Comparison of ENCODE assay signal across 35 cellular contexts in the genomic region with DNA sequence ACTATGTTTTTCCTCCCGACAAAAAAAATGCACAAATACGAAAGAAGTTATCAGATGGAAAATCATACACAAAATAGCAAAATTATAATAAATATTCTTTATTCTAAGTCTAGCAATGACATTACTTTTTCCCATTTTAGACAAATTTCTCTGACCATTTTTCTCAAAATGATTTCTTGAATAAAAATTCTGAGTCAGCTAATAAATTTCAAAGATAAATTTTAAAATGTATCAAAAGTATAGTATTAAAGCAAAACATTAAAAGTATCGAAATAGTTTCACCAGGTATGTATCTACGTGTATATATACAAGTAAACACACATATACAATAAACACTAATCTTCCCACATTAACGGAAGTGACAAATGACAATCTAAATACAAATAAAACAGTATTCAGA.
"Had no signal": no experiment of that assay in that cellular context is flagged by ENCODE, and none has a peak within 500 bp of the region (broad histone marks: within the 10 kb centered on the region; RNA-seq: fewer than 3 reads in every experiment).

No MANE protein-coding gene starts in this region.

- H3K27me3 Mint-ChIP-seq: activated B cell treated with CpG ODN at 0.5 μM for 24 hours; activated CD8-positive, alpha-beta T cell treated with anti-CD3 and anti-CD28 coated beads for 36 hours; activated naive CD4-positive, alpha-beta T cell treated with anti-CD3 and anti-CD28 coated beads, Interleukin-2, amount 50 U/mL, for 24 hours; activated naive CD8-positive, alpha-beta T cell treated with anti-CD3 and anti-CD28 coated beads for 36 hours; activated naive CD8-positive, alpha-beta T cell treated with anti-CD3 and anti-CD28 coated beads, Interleukin-2, amount 50 U/mL, for 24 hours; dendritic cell treated with granulocyte-macrophage colony-stimulating factor and Interleukin-4, amounts not matched to agents 40 ng/mL and 50 ng/mL, for 4 days; T-helper 17 cell had no signal

- H3K27ac ChIP-seq: adrenal gland, body of pancreas, coronary artery, dorsolateral prefrontal cortex, gastrocnemius medialis, heart right ventricle, WERI-Rb-1 had no signal

- H3K27me3 ChIP-seq: adrenal gland, body of pancreas, dorsolateral prefrontal cortex, gastrocnemius medialis, heart right ventricle had no signal

- H3K9me3 ChIP-seq: adrenal gland, body of pancreas, gastrocnemius medialis, heart right ventricle had no signal

- H3K9me3 Mint-ChIP-seq: activated B cell treated with CpG ODN at 0.5 μM for 24 hours; activated CD8-positive, alpha-beta T cell treated with anti-CD3 and anti-CD28 coated beads for 36 hours; activated naive CD4-positive, alpha-beta T cell treated with anti-CD3 and anti-CD28 coated beads for 36 hours; activated naive CD4-positive, alpha-beta T cell treated with anti-CD3 and anti-CD28 coated beads, Interleukin-2, amount 50 U/mL, for 24 hours; activated naive CD8-positive, alpha-beta T cell treated with anti-CD3 and anti-CD28 coated beads for 36 hours; activated naive CD8-positive, alpha-beta T cell treated with anti-CD3 and anti-CD28 coated beads, Interleukin-2, amount 50 U/mL, for 24 hours; activated T-helper 1 cell treated with anti-CD3 and anti-CD28 coated beads, Interleukin-12 subunit alpha, Interleukin-12 subunit beta, Interleukin-2, Interleukin-4 antibody, amounts not matched to agents 30 ng/mL and 10 ng/mL and 1 ng/mL, durations not matched to agents 14 hours and 24 hours and 36 hours; activated T-helper 2 cell treated with anti-CD3 and anti-CD28 coated beads, Interferon-gamma antibody, Interleukin-2, Interleukin-4, amounts not matched to agents 10 μg/mL and 5 μg/mL and 100 μg/mL, durations not matched to agents 14 hours and 24 hours and 36 hours; dendritic cell treated with granulocyte-macrophage colony-stimulating factor and Interleukin-4, amounts not matched to agents 40 ng/mL and 50 ng/mL, for 4 days; endodermal cell; T-helper 2 cell treated with Interferon-gamma antibody and Interleukin-4, amounts not matched to agents 5 μg/mL and 100 μg/mL, for 36 hours had no signal

- H3K27ac Mint-ChIP-seq: activated B cell treated with CpG ODN at 0.5 μM for 24 hours; activated CD8-positive, alpha-beta T cell treated with anti-CD3 and anti-CD28 coated beads for 36 hours; activated naive CD4-positive, alpha-beta T cell treated with anti-CD3 and anti-CD28 coated beads for 36 hours; activated naive CD4-positive, alpha-beta T cell treated with anti-CD3 and anti-CD28 coated beads, Interleukin-2, amount 50 U/mL, for 24 hours; activated naive CD8-positive, alpha-beta T cell treated with anti-CD3 and anti-CD28 coated beads for 36 hours; activated naive CD8-positive, alpha-beta T cell treated with anti-CD3 and anti-CD28 coated beads, Interleukin-2, amount 50 U/mL, for 24 hours; activated T-helper 1 cell treated with anti-CD3 and anti-CD28 coated beads, Interleukin-12 subunit alpha, Interleukin-12 subunit beta, Interleukin-2, Interleukin-4 antibody, amounts not matched to agents 30 ng/mL and 10 ng/mL and 1 ng/mL, durations not matched to agents 14 hours and 24 hours and 36 hours; activated T-helper 2 cell treated with anti-CD3 and anti-CD28 coated beads, Interferon-gamma antibody, Interleukin-2, Interleukin-4, amounts not matched to agents 10 μg/mL and 5 μg/mL and 100 μg/mL, durations not matched to agents 14 hours and 24 hours and 36 hours; dendritic cell treated with granulocyte-macrophage colony-stimulating factor and Interleukin-4, amounts not matched to agents 40 ng/mL and 50 ng/mL, for 4 days; endodermal cell; T-helper 17 cell; T-helper 2 cell treated with Interferon-gamma antibody and Interleukin-4, amounts not matched to agents 5 μg/mL and 100 μg/mL, for 36 hours had no signal

- ATAC-seq: activated CD4-positive, CD25-positive, alpha-beta regulatory T cell treated with anti-CD3 and anti-CD28 coated beads, Interleukin-2, amount 50 U/mL, for 24 hours; activated CD8-positive, alpha-beta T cell treated with anti-CD3 and anti-CD28 coated beads for 36 hours; activated naive CD8-positive, alpha-beta T cell treated with anti-CD3 and anti-CD28 coated beads, Interleukin-2, amount 50 U/mL, for 24 hours; body of pancreas; esophagus mucosa; gastrocnemius medialis; heart right ventricle; T-helper 17 cell had no signal

- DNase-seq: activated B cell treated with CpG ODN at 0.5 μM for 24 hours; activated CD4-positive, alpha-beta T cell treated with anti-CD3 and anti-CD28 coated beads for 48 hours; activated CD4-positive, alpha-beta T cell treated with anti-CD3 and anti-CD28 coated beads, Interleukin-2, amount 50 U/mL, for 1 hour; activated CD4-positive, alpha-beta T cell treated with anti-CD3 and anti-CD28 coated beads, Interleukin-2, amount 50 U/mL, for 48 hours; activated CD8-positive, alpha-beta memory T cell treated with anti-CD3 and anti-CD28 coated beads for 24 hours; activated CD8-positive, alpha-beta T cell treated with anti-CD3 and anti-CD28 coated beads for 36 hours; activated effector memory CD4-positive, alpha-beta T cell treated with anti-CD3 and anti-CD28 coated beads, Interleukin-2, amount 50 U/mL, for 16 hours; activated naive CD4-positive, alpha-beta T cell treated with anti-CD3 and anti-CD28 coated beads for 36 hours; activated naive CD8-positive, alpha-beta T cell treated with anti-CD3 and anti-CD28 coated beads for 36 hours; activated naive CD8-positive, alpha-beta T cell treated with anti-CD3 and anti-CD28 coated beads, Interleukin-2, amount 50 U/mL, for 24 hours; activated T-cell treated with anti-CD3 and anti-CD28 coated beads, Interleukin-2, amount 50 U/mL, for 48 hours; adrenal gland; amygdala; aorta; body of pancreas; central memory CD4-positive, alpha-beta T cell; cerebellar nuclear complex; dorsolateral prefrontal cortex; effector memory CD4-positive, alpha-beta T cell; endodermal cell; foreskin fibroblast; gastrocnemius medialis; heart right ventricle; T-helper 1 cell; T-helper 17 cell; T1000; WERI-Rb-1 had no signal

- H3K4me3 Mint-ChIP-seq: activated B cell treated with CpG ODN at 0.5 μM for 24 hours; activated CD8-positive, alpha-beta T cell treated with anti-CD3 and anti-CD28 coated beads for 36 hours; activated naive CD4-positive, alpha-beta T cell treated with anti-CD3 and anti-CD28 coated beads for 36 hours; activated naive CD4-positive, alpha-beta T cell treated with anti-CD3 and anti-CD28 coated beads, Interleukin-2, amount 50 U/mL, for 24 hours; activated naive CD8-positive, alpha-beta T cell treated with anti-CD3 and anti-CD28 coated beads for 36 hours; activated naive CD8-positive, alpha-beta T cell treated with anti-CD3 and anti-CD28 coated beads, Interleukin-2, amount 50 U/mL, for 24 hours; activated T-helper 1 cell treated with anti-CD3 and anti-CD28 coated beads, Interleukin-12 subunit alpha, Interleukin-12 subunit beta, Interleukin-2, Interleukin-4 antibody, amounts not matched to agents 30 ng/mL and 10 ng/mL and 1 ng/mL, durations not matched to agents 14 hours and 24 hours and 36 hours; dendritic cell treated with granulocyte-macrophage colony-stimulating factor and Interleukin-4, amounts not matched to agents 40 ng/mL and 50 ng/mL, for 4 days; endodermal cell; T-helper 17 cell; T-helper 2 cell treated with Interferon-gamma antibody and Interleukin-4, amounts not matched to agents 5 μg/mL and 100 μg/mL, for 36 hours had no signal

- H3K4me3 ChIP-seq: adrenal gland, body of pancreas, coronary artery, dorsolateral prefrontal cortex, gastrocnemius medialis, heart right ventricle had no signal
